ENCODE assay signal across 25 cellular contexts in genomic region chr14:105328070-105328677, GRCh38. TPM values are rescaled to one million over a fixed set of nuclear protein-coding genes. Genes with fewer than 3 reads are reported as not detected.
DNase-seq lines count a peak whose midpoint lies in the region; ATAC-seq, FAIRE-seq and TF ChIP-seq lines count a peak whose summit lies in the region.
"Had no signal": no experiment of that assay in that cellular context is flagged by ENCODE, and none has a peak within 500 bp of the region (broad histone marks: within the 10 kb centered on the region; RNA-seq: fewer than 3 reads in every experiment).

No MANE protein-coding gene starts in this region.

- BruUV-seq in HepG2 (replicated peaks; lab: Mats Ljungman, UMichigan), result no TSS peak

- H3K4ac ChIP-seq in neuronal stem cell (ENCODE audit: low read length), result no peak overlapping the region

- peak overlapping the region; percentile 72 for H3K18ac ChIP-seq in neuronal stem cell (ENCODE audit: low read length)

- H3K79me2 ChIP-seq in HepG2 (ENCODE audit: insufficient read depth, low read length), result peaks cover 19% of the 10 kb centered on the region

- H4K91ac ChIP-seq in neuronal stem cell (ENCODE audit: low read depth, low read length, poor library complexity), result no peak overlapping the region

- ATAC-seq in right lobe of liver (peak; percentile 4 to 35 (median 15)), HepG2 (no peak), left cardiac atrium (no peak), GM19035 (IDR thresholded peaks at IDR 0.05; ENCODE audit: unreplicated experiment) (no peak), GM21529 (IDR thresholded peaks at IDR 0.05; ENCODE audit: unreplicated experiment) (no peak)
- ATAC-seq: A549 had no signal

- H2AFZ ChIP-seq in HepG2 (ENCODE audit: low read length) (no peak overlapping the region), neuronal stem cell (ENCODE audit: low read length) (no peak overlapping the region)

- H3K27ac ChIP-seq in right lobe of liver (no peak overlapping the region), HepG2 (ENCODE audit: extremely low read length, insufficient read depth, low read length) (no peak overlapping the region), neuronal stem cell (replicated peaks; ENCODE audit: low read length) (no peak overlapping the region)
- H3K27ac ChIP-seq: A549, ovary, sigmoid colon, WERI-Rb-1 had no signal

- no peak overlapping the region for H2BK15ac ChIP-seq in neuronal stem cell (ENCODE audit: low read length)

- H2AK5ac ChIP-seq in neuronal stem cell (ENCODE audit: low read depth, low read length), result no peak overlapping the region

- H3K79me1 ChIP-seq in neuronal stem cell (ENCODE audit: low read depth, low read length), result peaks cover 14% of the 10 kb centered on the region

- intact Hi-C loops in right lobe of liver (cut with DNase I) (no loop called here), HepG2 (cut with micrococcal nuclease; ENCODE audit: unreplicated experiment) (no loop called here), left cardiac atrium (cut with DNase I) (no loop called here)

- H3K23ac ChIP-seq in neuronal stem cell (ENCODE audit: low read depth, low read length, poor library complexity), result no peak overlapping the region

- no peak for FAIRE-seq in HepG2 (lab: Jason Lieb, UNC)
- FAIRE-seq: A549, endothelial cell of umbilical vein, G401.6 had no signal

- H3K9ac ChIP-seq in HepG2 (ENCODE audit: insufficient read depth, low read depth, low read length), result no peak overlapping the region
- no peak overlapping the region for H3K9ac ChIP-seq in neuronal stem cell (ENCODE audit: low read depth, low read length, poor library complexity)

- POLR2A ChIA-PET in HepG2 (lab: Yijun Ruan, JAX), result no interaction called here

- H2BK5ac ChIP-seq in neuronal stem cell (ENCODE audit: low read length), result no peak overlapping the region

- CTCF ChIA-PET in HepG2 (lab: Yijun Ruan, JAX; ENCODE audit: low intra/inter-chr PET ratio, low total read pairs), result no interaction called here

- H3K9me3 ChIP-seq in right lobe of liver (no peaks in the 10 kb centered on the region), HepG2 (ENCODE audit: low read length) (no peaks in the 10 kb centered on the region), neuronal stem cell (replicated peaks in 1 of 2; ENCODE audit: control insufficient read depth in 2 of 2, insufficient read depth in 1 of 2, low read depth in 1 of 2, low read length in 2 of 2) (peaks cover 0 to 7% of the 10 kb centered on the region in 2 donors)
- H3K9me3 ChIP-seq: A549, ovary, sigmoid colon, upper lobe of left lung had no signal

- WGBS in right lobe of liver (ENCODE audit: insufficient coverage, low coverage, low lambda C conversion rate, missing lambda C conversion rate), result 60% methylated on average over 1 of the region's 12 CpGs
- 93% methylated on average over 7 of the region's 12 CpGs for WGBS in HepG2 (ENCODE audit: low lambda C conversion rate)
- no CpG with 5 or more reads among the region's 12 CpGs for WGBS in neuronal stem cell (ENCODE audit: extremely low coverage in 2 of 2, insufficient read length in 2 of 2, insufficient replicate concordance in 1 of 2), 2 donors

- peaks cover 10% of the 10 kb centered on the region; the same call in 1 of the 2 replicates for H4K20me1 ChIP-seq in HepG2 (ENCODE audit: insufficient read depth, low read length)

- TF ChIP-seq POLR2A in right lobe of liver (IDR thresholded peaks at IDR 0.05), result no peak
- TF ChIP-seq POLR2A in HepG2 (IDR thresholded peaks at IDR 0.05; ENCODE audit: insufficient read depth in 1 of 2, low read depth in 2 of 2, low read length in 2 of 2), result no peak

- no peak overlapping the region for H2BK12ac ChIP-seq in neuronal stem cell (ENCODE audit: low read length)

- DNase-seq in right lobe of liver (peak in 1 of 3 donors; percentile 33), HepG2 (ENCODE audit: low spot score) (no peak), left cardiac atrium (peak; percentile 20), neuronal stem cell (ENCODE audit: low spot score) (no peak), NCI-H82 treated with DMSO at 0.1 percent for 48 hours (lab: John Stamatoyannopoulos, UW; ENCODE audit: unreplicated experiment) (no peak), SW480 (ENCODE audit: low spot score) (no peak)
- DNase-seq: activated CD4-positive, alpha-beta T cell treated with anti-CD3 and anti-CD28 coated beads, Interleukin-2, amount 10 ng/mL, durations not matched to agents 7 days and 5 days; activated naive CD4-positive, alpha-beta T cell treated with anti-CD3 and anti-CD28 coated beads, Interleukin-2, amount 10 ng/mL, durations not matched to agents 7 days and 5 days; amygdala; HCEC 1CT; Karpas-422; kidney glomerular epithelial cell; NCI-H1694; NCI-H2171; ovary; sigmoid colon; stimulated activated CD8-positive, alpha-beta memory T cell treated with anti-CD3 and anti-CD28 coated beads, Interleukin-4, amount 100 ng/mL, for 48 hours; T-helper 9 cell; WERI-Rb-1 had no signal

- H3K27me3 ChIP-seq in right lobe of liver (no peaks in the 10 kb centered on the region), HepG2 (ENCODE audit: control insufficient read depth in 1 of 2, insufficient read depth in 2 of 2, low read length in 2 of 2) (no peaks in the 10 kb centered on the region), neuronal stem cell (ENCODE audit: control insufficient read depth in 3 of 3, insufficient read depth in 3 of 3, low read depth in 1 of 3, low read length in 3 of 3) (no peaks in the 10 kb centered on the region)
- H3K27me3 ChIP-seq: ovary, sigmoid colon, upper lobe of left lung had no signal

- no peak for TF ChIP-seq RAD21 in HepG2 (CRISPR knock-in tag; IDR thresholded peaks at IDR 0.05)

- H3K4me1 ChIP-seq in right lobe of liver, result peaks cover 0 to 16% (median 7%) of the 10 kb centered on the region in 4 donors
- H3K4me1 ChIP-seq in HepG2 (ENCODE audit: insufficient read depth, low read length), result peaks cover 24% of the 10 kb centered on the region
- H3K4me1 ChIP-seq in neuronal stem cell (ENCODE audit: control insufficient read depth in 2 of 2, insufficient read depth in 1 of 2, low read depth in 1 of 2, low read length in 2 of 2), result peaks cover 34 to 54% of the 10 kb centered on the region in 2 donors
- H3K4me1 ChIP-seq: A549 had no signal

- no peaks in the 10 kb centered on the region for H3K36me3 ChIP-seq in right lobe of liver
- no peaks in the 10 kb centered on the region; a peak in 1 of 5 replicates for H3K36me3 ChIP-seq in HepG2 (replicated peaks in 1 of 2; ENCODE audit: control insufficient read depth in 1 of 2, insufficient read depth in 2 of 2, low read length in 2 of 2)
- peaks cover 0 to 3% of the 10 kb centered on the region in 2 donors for H3K36me3 ChIP-seq in neuronal stem cell (replicated peaks in 1 of 2; ENCODE audit: control insufficient read depth in 2 of 2, insufficient read depth in 2 of 2, low read length in 2 of 2)
- H3K36me3 ChIP-seq: ovary, sigmoid colon, upper lobe of left lung, WERI-Rb-1 had no signal

- H3K4me2 ChIP-seq in HepG2 (ENCODE audit: low read depth, low read length) (no peak overlapping the region), neuronal stem cell (ENCODE audit: insufficient read depth, low read length, poor library complexity, severe bottlenecking) (no peak overlapping the region)
- H3K4me2 ChIP-seq: A549 had no signal

- no peak overlapping the region for H3K14ac ChIP-seq in neuronal stem cell (ENCODE audit: low read length)

- in situ Hi-C loops in HepG2 (cut with HindIII; ENCODE audit: extremely low pct_ligation_motif_present, low pct_unique_long_range_greater_than_20kb), result no loop called here

- H3K4me3 ChIP-seq in right lobe of liver, result no peak overlapping the region
- H3K4me3 ChIP-seq in HepG2 (replicated peaks in 1 of 3; ENCODE audit: insufficient read depth in 1 of 3, low read depth in 2 of 3, low read length in 3 of 3), result no peak overlapping the region
- H3K4me3 ChIP-seq in neuronal stem cell (ENCODE audit: low read length in 2 of 2), result no peak overlapping the region
- H3K4me3 ChIP-seq: A549, ovary, sigmoid colon, upper lobe of left lung had no signal

- H2BK120ac ChIP-seq in neuronal stem cell (ENCODE audit: low read depth, low read length), result no peak overlapping the region

- no peak for TF ChIP-seq EP300 in HepG2 (IDR thresholded peaks at IDR 0.05; ENCODE audit: low read depth in 2 of 2, low read length in 2 of 2)
- TF ChIP-seq EP300 in HepG2 (CRISPR knock-in tag; IDR thresholded peaks at IDR 0.05; ENCODE audit: borderline replicate concordance), result no peak

- no peak overlapping the region for H4K8ac ChIP-seq in neuronal stem cell (ENCODE audit: low read depth, low read length)

- no peak for TF ChIP-seq CTCF in right lobe of liver (IDR thresholded peaks at IDR 0.05)
- TF ChIP-seq CTCF in HepG2 (CRISPR knock-in tag; IDR thresholded peaks at IDR 0.05), result no peak

RNA-seq across cellular contexts. Expression of gene PACS2, which starts 13.6 kb away (rescaled TPM):
- total RNA-seq in right lobe of liver (10 to 100 TPM; 19.8 to 26.7 (median 21.5) TPM), HepG2 (2016; rRNA removed; fragmentation: Illumina TruSeq; extraction: Trizol) (14.6 and 23.6 TPM in 2 replicates), left cardiac atrium (10 to 100 TPM; 53.4 to 55.8 TPM)
- 32.3 and 33.7 TPM in 2 replicates for total RNA-seq in HepG2 (2016; cell fraction: cytosol; rRNA removed; fragmentation: Illumina TruSeq; extraction: Trizol; ENCODE audit: low read depth)
- total RNA-seq in HepG2 (2016; cell fraction: insoluble cytoplasmic fraction; rRNA removed; fragmentation: Illumina TruSeq; extraction: Trizol), result 10.5 and 22.9 TPM in 2 replicates
- 48.2 and 50.4 TPM in 2 replicates for total RNA-seq in HepG2 (2016; cell fraction: membrane; rRNA removed; fragmentation: Illumina TruSeq; extraction: Trizol)
- total RNA-seq in HepG2 (2016; cell fraction: nucleus; rRNA removed; fragmentation: Illumina TruSeq; extraction: Trizol), result 18.0 and 23.5 TPM in 2 replicates
- polyA plus RNA-seq in HepG2 (2011; rRNA removed), result 27.6 and 33.7 TPM in 2 replicates
- 22.9 and 31.9 TPM in 2 replicates for polyA plus RNA-seq in HepG2 (2011; cell fraction: cytosol; rRNA removed)
- polyA plus RNA-seq in HepG2 (2011; cell fraction: nucleus; rRNA removed), result 175 and 213 TPM in 2 replicates
- 22.4 and 34.0 TPM in 2 replicates for polyA plus RNA-seq in HepG2 (2012)
- 37.2 and 44.2 TPM in 2 replicates for polyA plus RNA-seq in HepG2 (2016; cell fraction: cytosol; fragmentation: Illumina TruSeq; extraction: Trizol; ENCODE audit: low read depth)
- 16.9 and 23.7 TPM in 2 replicates for polyA plus RNA-seq in HepG2 (2016; cell fraction: insoluble cytoplasmic fraction; fragmentation: Illumina TruSeq; extraction: Trizol; ENCODE audit: low read depth)
- polyA plus RNA-seq in HepG2 (2016; cell fraction: membrane; fragmentation: Illumina TruSeq; extraction: Trizol; ENCODE audit: low read depth), result 47.5 and 52.5 TPM in 2 replicates
- 55.8 and 60.4 TPM in 2 replicates for polyA plus RNA-seq in HepG2 (2016; cell fraction: nucleus; fragmentation: Illumina TruSeq; extraction: Trizol; ENCODE audit: insufficient read depth, low read depth)
- polyA minus RNA-seq in HepG2 (2011; rRNA and poly(A)+ RNA removed; ENCODE audit: low replicate concordance), result 21.1 and 44.9 TPM in 2 replicates
- 12.7 and 16.0 TPM in 2 replicates for polyA minus RNA-seq in HepG2 (2011; cell fraction: cytosol; rRNA and poly(A)+ RNA removed)
- 29.4 and 36.3 TPM in 2 replicates for polyA minus RNA-seq in HepG2 (2011; cell fraction: nucleus; rRNA and poly(A)+ RNA removed)
- polyA plus RNA-seq in neuronal stem cell (2013, experiment 1 of 2), result 33.5 TPM
- polyA plus RNA-seq in neuronal stem cell (2013, experiment 2 of 2), result 32.3 TPM

RNA-seq across cellular contexts. Expression of gene BRF1, which starts 27.4 kb away (rescaled TPM):
- total RNA-seq in right lobe of liver (10 to 100 TPM; 13.1 to 17.8 (median 16.2) TPM), HepG2 (2016; rRNA removed; fragmentation: Illumina TruSeq; extraction: Trizol) (6.4 and 11.0 TPM in 2 replicates), left cardiac atrium (10 to 100 TPM; 18.8 to 20.0 TPM)
- total RNA-seq in HepG2 (2016; cell fraction: cytosol; rRNA removed; fragmentation: Illumina TruSeq; extraction: Trizol; ENCODE audit: low read depth), result 5.6 and 7.0 TPM in 2 replicates
- 5.9 and 10.9 TPM in 2 replicates for total RNA-seq in HepG2 (2016; cell fraction: insoluble cytoplasmic fraction; rRNA removed; fragmentation: Illumina TruSeq; extraction: Trizol)
- total RNA-seq in HepG2 (2016; cell fraction: membrane; rRNA removed; fragmentation: Illumina TruSeq; extraction: Trizol), result 4.2 and 5.2 TPM in 2 replicates
- total RNA-seq in HepG2 (2016; cell fraction: nucleus; rRNA removed; fragmentation: Illumina TruSeq; extraction: Trizol), result 11.8 and 16.0 TPM in 2 replicates
- polyA plus RNA-seq in HepG2 (2011; rRNA removed), result 5.1 and 5.7 TPM in 2 replicates
- polyA plus RNA-seq in HepG2 (2011; cell fraction: cytosol; rRNA removed), result 3.4 and 3.6 TPM in 2 replicates
- 32.9 and 41.6 TPM in 2 replicates for polyA plus RNA-seq in HepG2 (2011; cell fraction: nucleus; rRNA removed)
- 7.1 and 9.1 TPM in 2 replicates for polyA plus RNA-seq in HepG2 (2012)
- polyA plus RNA-seq in HepG2 (2016; cell fraction: cytosol; fragmentation: Illumina TruSeq; extraction: Trizol; ENCODE audit: low read depth), result 0.58 and 0.88 TPM in 2 replicates
- 6.9 and 7.1 TPM in 2 replicates for polyA plus RNA-seq in HepG2 (2016; cell fraction: insoluble cytoplasmic fraction; fragmentation: Illumina TruSeq; extraction: Trizol; ENCODE audit: low read depth)
- polyA plus RNA-seq in HepG2 (2016; cell fraction: membrane; fragmentation: Illumina TruSeq; extraction: Trizol; ENCODE audit: low read depth), result 1.6 and 1.8 TPM in 2 replicates
- polyA plus RNA-seq in HepG2 (2016; cell fraction: nucleus; fragmentation: Illumina TruSeq; extraction: Trizol; ENCODE audit: insufficient read depth, low read depth), result 26.5 and 31.7 TPM in 2 replicates
- polyA minus RNA-seq in HepG2 (2011; rRNA and poly(A)+ RNA removed; ENCODE audit: low replicate concordance), result 15.5 TPM in 2 replicates
- polyA minus RNA-seq in HepG2 (2011; cell fraction: cytosol; rRNA and poly(A)+ RNA removed), result 6.0 and 7.0 TPM in 2 replicates
- 25.0 and 27.4 TPM in 2 replicates for polyA minus RNA-seq in HepG2 (2011; cell fraction: nucleus; rRNA and poly(A)+ RNA removed)
- 14.0 TPM for polyA plus RNA-seq in neuronal stem cell (2013, experiment 1 of 2)
- 14.3 TPM for polyA plus RNA-seq in neuronal stem cell (2013, experiment 2 of 2)

Comparison
In these comparisons a context has a peak if more than half of its experiments do, and no peak if none do; other contexts are left out.
1. ATAC-seq: peak in right lobe of liver (4 of 4); none in HepG2 (single experiment), left cardiac atrium (0 of 2), GM19035 (single experiment) and GM21529 (single experiment).